Comparison of ENCODE assay signal across 25 cellular contexts in genomic region chr5:79149432-79149831, GRCh38. TPM values are rescaled to one million over a fixed set of nuclear protein-coding genes. Genes with fewer than 3 reads are reported as not detected.
A peak's percentile ranks its signal among the peaks of the same experiment; 100 is the strongest.
DNase-seq lines count a peak whose midpoint lies in the region; ATAC-seq and TF ChIP-seq lines count a peak whose summit lies in the region.
"Had no signal": no experiment of that assay in that cellular context is flagged by ENCODE, and none has a peak within 500 bp of the region (broad histone marks: within the 10 kb centered on the region; RNA-seq: fewer than 3 reads in every experiment).

No MANE protein-coding gene starts in this region.

- H3K36me3 Mint-ChIP-seq in GM23338 (ENCODE audit: low read depth): no peaks in the 10 kb centered on the region
- H3K36me3 Mint-ChIP-seq: CD4-positive, CD25-positive, alpha-beta regulatory T cell had no signal

- H4K20me1 ChIP-seq in GM23338 (replicated peaks; ENCODE audit: insufficient read depth): no peaks in the 10 kb centered on the region

- no peak overlapping the region for H3K4me3 Mint-ChIP-seq in GM23338
- H3K4me3 Mint-ChIP-seq: CD4-positive, CD25-positive, alpha-beta regulatory T cell had no signal

- ATAC-seq in GM23338: no peak
- ATAC-seq: Right ventricle myocardium inferior had no signal

- H3F3A ChIP-seq in GM23338 (replicated peaks; ENCODE audit: low read depth): no peaks in the 10 kb centered on the region; the same call in 1 of the 2 replicates

- peaks cover 17% of the 10 kb centered on the region for H3K4me1 Mint-ChIP-seq in GM23338
- H3K4me1 Mint-ChIP-seq: CD4-positive, CD25-positive, alpha-beta regulatory T cell had no signal

- no peak overlapping the region for H3K27ac ChIP-seq in GM23338 (ENCODE audit: low read depth)

- peak overlapping the region; percentile 78; the same call in 1 of the 2 replicates for H2AFZ ChIP-seq in GM23338

- no peak overlapping the region for H3K4me3 ChIP-seq in GM23338
- no peak overlapping the region for H3K4me3 ChIP-seq in choroid plexus epithelial cell (ENCODE audit: low read depth, low read length)
- no peak overlapping the region for H3K4me3 ChIP-seq in fibroblast of villous mesenchyme (ENCODE audit: low read depth, low read length)

- no peak overlapping the region for H3K27ac Mint-ChIP-seq in GM23338
- H3K27ac Mint-ChIP-seq: CD4-positive, CD25-positive, alpha-beta regulatory T cell had no signal

- peaks cover 10% of the 10 kb centered on the region for H3K9me2 ChIP-seq in GM23338 (ENCODE audit: insufficient read depth)

- H3K9me3 Mint-ChIP-seq in GM23338: no peaks in the 10 kb centered on the region

- in situ Hi-C loops in ACHN (cut with HindIII; ENCODE audit: low pct_ligation_motif_present, low pct_unique_long_range_greater_than_20kb, low sequenced_read_pairs): no loop called here

- H3K27me3 Mint-ChIP-seq in GM23338 (ENCODE audit: insufficient read depth, low read depth, poor library complexity): peaks cover 5% of the 10 kb centered on the region

- peaks cover 18% of the 10 kb centered on the region for H3K4me1 ChIP-seq in GM23338 (ENCODE audit: insufficient read depth)

- TF ChIP-seq CTCF in GM23338 (conservative IDR thresholded peaks at IDR 0.05; ENCODE audit: low read depth in 2 of 2) (no peak), choroid plexus epithelial cell (conservative IDR thresholded peaks at IDR 0.05; ENCODE audit: low read depth, low read length) (no peak), fibroblast of villous mesenchyme (IDR thresholded peaks at IDR 0.05; ENCODE audit: insufficient read depth, low read depth, low read length) (no peak)

- H3K79me2 ChIP-seq in GM23338 (replicated peaks; ENCODE audit: insufficient read depth): no peaks in the 10 kb centered on the region

- H3K4me2 ChIP-seq in GM23338: no peak overlapping the region

- H3K36me3 ChIP-seq in GM23338 (ENCODE audit: insufficient read depth): no peaks in the 10 kb centered on the region

- no peak for DNase-seq in GM23338 (ENCODE audit: low spot score)
- DNase-seq in amniotic epithelial cell (ENCODE audit: low read depth): peak; percentile 53
- peak; percentile 72 for DNase-seq in choroid plexus epithelial cell (ENCODE audit: low read depth)
- peak; percentile 44 for DNase-seq in fibroblast of villous mesenchyme (ENCODE audit: low read depth)
- no peak for DNase-seq in SHP77 (lab: John Stamatoyannopoulos, UW)
- DNase-seq in ACHN: no peak
- no peak for DNase-seq in SW480 (ENCODE audit: low spot score)
- DNase-seq in DMS 273 (lab: John Stamatoyannopoulos, UW; ENCODE audit: unreplicated experiment): no peak
- DNase-seq: CD4-positive, CD25-positive, alpha-beta regulatory T cell; DMS 273 treated with DMSO at 0.1 percent for 48 hours; DND-41; MM.1S; NCI-H1048; NCI-H1417 treated with DMSO at 0.1 percent for 48 hours; NCI-H187; NCI-H2107; NCI-H446 treated with DMSO at 0.1 percent for 48 hours; NCI-H526 treated with DMSO at 0.1 percent for 48 hours; OCI-M1 had no signal

- no peaks in the 10 kb centered on the region for H3K27me3 ChIP-seq in GM23338 (ENCODE audit: insufficient read depth)

TF ChIP-seq in GM23338, 12 proteins besides CTCF, POLR2A, EP300 and RAD21 (continues in another document):
- TF ChIP-seq ETS1 (IDR thresholded peaks at IDR 0.05) (no peak), ZNF462 (CRISPR knock-in tag; IDR thresholded peaks at IDR 0.05) (no peak), POLR2AphosphoS5 (IDR thresholded peaks at IDR 0.05; ENCODE audit: low read depth) (no peak), EZH2 (IDR thresholded peaks at IDR 0.05; ENCODE audit: low read depth, unreplicated experiment) (no peak), CREB1 (CRISPR knock-in tag; IDR thresholded peaks at IDR 0.05; ENCODE audit: low read depth) (no peak)

RNA-seq across cellular contexts. Expression of gene BHMT, which starts 37.8 kb away (rescaled TPM):
- total RNA-seq in GM23338 (2014; rRNA removed; shearing (Covaris generic)): 2.3 and 4.2 TPM in 2 replicates
- 1.4 and 2.6 TPM in 2 replicates for polyA plus RNA-seq in GM23338 (2016; fragmentation: Nextera tagmentation; extraction: Ambion mirVana)
- total RNA-seq in fibroblast of villous mesenchyme: under 0.01 and 0.86 TPM in 2 replicates
- total RNA-seq: A673; CD4-positive, CD25-positive, alpha-beta regulatory T cell; H4; LHCN-M2; Right ventricle myocardium inferior; SK-MEL-5 had no signal
- polyA plus RNA-seq: BJ; CD4-positive, CD25-positive, alpha-beta regulatory T cell had no signal

Comparison
In these comparisons a context has a peak if more than half of its experiments do, and no peak if none do; other contexts are left out.
1. DNase-seq: peak in amniotic epithelial cell (single experiment), choroid plexus epithelial cell (single experiment) and fibroblast of villous mesenchyme (single experiment); none in GM23338 (single experiment), SHP77 (0 of 2), ACHN (single experiment), SW480 (single experiment) and DMS 273 (single experiment).